10 cellular contexts compared by ENCODE assay signal in genomic region chr19:46945668-46946067, GRCh38.
A peak's percentile ranks its signal among the peaks of the same experiment; 100 is the strongest.
DNase-seq lines count a peak whose midpoint lies in the region; ATAC-seq and TF ChIP-seq lines count a peak whose summit lies in the region.
"Had no signal": no experiment of that assay in that cellular context is flagged by ENCODE, and none has a peak within 500 bp of the region (broad histone marks: within the 10 kb centered on the region; RNA-seq: fewer than 3 reads in every experiment).

No MANE protein-coding gene starts in this region.

- H2AK5ac ChIP-seq in IMR-90 (ENCODE audit: low read depth, low read length), result no peak overlapping the region

- no peak overlapping the region for H3K18ac ChIP-seq in IMR-90 (ENCODE audit: low read depth, low read length)

- TF ChIP-seq CTCF in IMR-90 (conservative IDR thresholded peaks at IDR 0.05; ENCODE audit: low read depth, low read length), result no peak
- no peak for TF ChIP-seq CTCF in GM10248 (IDR thresholded peaks at IDR 0.05; ENCODE audit: control extremely low read depth, extremely low read depth, low read depth, missing control alignments)

- no peak overlapping the region for H3K4me2 ChIP-seq in IMR-90 (ENCODE audit: low read depth, low read length)

- peaks cover 56 to 87% of the 10 kb centered on the region in 2 experiments for H3K79me1 ChIP-seq in IMR-90 (ENCODE audit: low read depth in 1 of 2, low read length in 2 of 2)

- peaks cover 35% of the 10 kb centered on the region for H4K20me1 ChIP-seq in IMR-90 (ENCODE audit: insufficient read depth, low read length)

- H3K56ac ChIP-seq in IMR-90 (ENCODE audit: extremely low read depth, insufficient read depth, low read length), result no peak overlapping the region

- ATAC-seq in IMR-90 (ENCODE audit: low read depth), result peak; percentile 21; the same call in 1 of the 2 replicates
- no peak for ATAC-seq in GM21515 (IDR thresholded peaks at IDR 0.05; ENCODE audit: unreplicated experiment)
- ATAC-seq: activated CD8-positive, alpha-beta T cell treated with anti-CD3 and anti-CD28 coated beads, Interleukin-2, amount 10 ng/mL, durations not matched to agents 7 days and 5 days had no signal

- dilution Hi-C loops in IMR-90 (cut with HindIII; ENCODE audit: low sequenced_read_pairs, unreplicated experiment), result no loop called here

- no peak overlapping the region for H3K4ac ChIP-seq in IMR-90 (ENCODE audit: low read depth, low read length)

- no peak overlapping the region for H2AFZ ChIP-seq in IMR-90 (replicated peaks; ENCODE audit: low read length, poor library complexity)

- H3K23ac ChIP-seq in IMR-90 (ENCODE audit: low read depth, low read length), result peak overlapping the region; percentile 58; the same call in 1 of the 2 replicates

- peak overlapping the region; percentile 72 for H3K14ac ChIP-seq in IMR-90 (replicated peaks; ENCODE audit: low read depth, low read length)

- POLR2A ChIA-PET in IMR-90 (lab: Charles Lee; ENCODE audit: unreplicated experiment) (no interaction called here), GM10248 (lab: Yijun Ruan, JAX) (no interaction called here)

- intact Hi-C loops in IMR-90 (cut with micrococcal nuclease), result no loop called here

- H3K27me3 ChIP-seq in IMR-90 (ENCODE audit: control insufficient read depth, insufficient read depth, low read length) (no peaks in the 10 kb centered on the region), esophagus (ENCODE audit: control insufficient read depth in 1 of 2, insufficient read depth in 2 of 2, low read length in 2 of 2) (no peaks in the 10 kb centered on the region)
- H3K27me3 ChIP-seq: neutrophil had no signal

- H3K9me3 ChIP-seq in IMR-90 (ENCODE audit: control insufficient read depth, insufficient read depth, low read length) (no peaks in the 10 kb centered on the region), esophagus (ENCODE audit: control insufficient read depth in 2 of 2, insufficient read depth in 1 of 2, low read depth in 1 of 2, low read length in 1 of 2) (no peaks in the 10 kb centered on the region)
- H3K9me3 ChIP-seq: neutrophil had no signal

- CTCF ChIA-PET in IMR-90 (lab: Yijun Ruan, JAX), result interaction anchor here (1.2 kb wide), 1 partner anchor 90 kb away, joined by 3 read pairs; no protein-coding TSS in a partner anchor
- CTCF ChIA-PET in GM10248 (lab: Yijun Ruan, JAX), result interaction anchor here (0.8 to 1.6 kb wide), 8 partner anchors 11 to 105 kb away, joined by 3 to 5 read pairs (median 3); no protein-coding TSS in a partner anchor

- H3K4me3 ChIP-seq in IMR-90 (ENCODE audit: insufficient read depth, low read depth, low read length), result no peak overlapping the region
- H3K4me3 ChIP-seq in esophagus (ENCODE audit: low read depth in 1 of 2, low read length in 2 of 2), result no peak overlapping the region

- BruUV-seq in IMR-90 (replicated peaks; lab: Mats Ljungman, UMichigan), result no TSS peak

- H4K91ac ChIP-seq in IMR-90 (ENCODE audit: insufficient read depth, low read depth, low read length), result no peak overlapping the region

- TF ChIP-seq POLR2A in IMR-90 (IDR thresholded peaks at IDR 0.05; ENCODE audit: low read depth, low read length), result no peak

- H3K4me1 ChIP-seq in IMR-90 (ENCODE audit: control insufficient read depth, insufficient read depth, low read length) (peaks cover 14% of the 10 kb centered on the region), esophagus (ENCODE audit: control insufficient read depth in 2 of 2, insufficient read depth in 2 of 2, low read length in 1 of 2) (peaks cover 5 to 7% of the 10 kb centered on the region in 2 donors)

- no peak overlapping the region for H2AK9ac ChIP-seq in IMR-90 (replicated peaks; ENCODE audit: low read depth, low read length, poor library complexity)

- H4K8ac ChIP-seq in IMR-90 (ENCODE audit: low read depth in 2 of 2, low read length in 2 of 2), result no peak overlapping the region

- no peak overlapping the region; the same call in 2 of the 3 replicates for H2BK15ac ChIP-seq in IMR-90 (ENCODE audit: low read depth, low read length)

- in situ Hi-C loops in IMR-90 (cut with MboI; ENCODE audit: low sequenced_read_pairs), result no loop called here

- DNase-seq in IMR-90 (no peak), medulla oblongata (ENCODE audit: extremely low spot score) (peak; percentile 65), stromal cell of bone marrow (ENCODE audit: low read depth) (peak; percentile 57), GM10248 (ENCODE audit: extremely low spot score) (no peak), HUDEP-2 (lab: John Stamatoyannopoulos, UW; ENCODE audit: unreplicated experiment in 76 of 76) (no peak), iPS-NIHi7 (ENCODE audit: extremely low spot score) (no peak)
- DNase-seq: activated CD8-positive, alpha-beta T cell treated with anti-CD3 and anti-CD28 coated beads, Interleukin-2, amount 10 ng/mL, durations not matched to agents 7 days and 5 days had no signal

- no peak overlapping the region for H2BK120ac ChIP-seq in IMR-90 (ENCODE audit: low read depth, low read length)

- H3K9me1 ChIP-seq in IMR-90 (ENCODE audit: insufficient read depth, low read length), result peaks cover 27% of the 10 kb centered on the region

- H3K27ac ChIP-seq in IMR-90 (ENCODE audit: insufficient read depth, low read length), result no peak overlapping the region
- peak overlapping the region; percentile 13 to 36 for H3K27ac ChIP-seq in esophagus (ENCODE audit: low read depth in 2 of 2, low read length in 1 of 2)
- H3K27ac ChIP-seq: neutrophil had no signal

- no peak overlapping the region for H2BK5ac ChIP-seq in IMR-90 (ENCODE audit: low read depth, low read length, poor library complexity, severe bottlenecking)

- H3K36me3 ChIP-seq in IMR-90 (ENCODE audit: control insufficient read depth, insufficient read depth, low read length) (peaks cover 4% of the 10 kb centered on the region; the same call in 1 of the 2 replicates), esophagus (ENCODE audit: control insufficient read depth in 2 of 2, insufficient read depth in 2 of 2, low read length in 1 of 2) (peaks cover 0 to 3% of the 10 kb centered on the region in 2 donors)

- no CpG with 5 or more reads among the region's 4 CpGs for WGBS in IMR-90 (ENCODE audit: extremely low coverage in 2 of 2, insufficient read length in 1 of 2), 2 experiments
- 51 to 64% methylated on average over 4 of the region's 4 CpGs for WGBS in esophagus, 2 donors

- H2BK20ac ChIP-seq in IMR-90 (ENCODE audit: low read depth, low read length), result no peak overlapping the region

- no peak overlapping the region for H4K5ac ChIP-seq in IMR-90 (ENCODE audit: low read depth, low read length)

- no peak overlapping the region for H3K9ac ChIP-seq in IMR-90 (ENCODE audit: low read depth, low read length)

- no peak for TF ChIP-seq RAD21 in IMR-90 (IDR thresholded peaks at IDR 0.05; ENCODE audit: low read length)

TF ChIP-seq in IMR-90, 13 proteins besides CTCF, POLR2A, EP300 and RAD21:
- TF ChIP-seq MAFK (IDR thresholded peaks at IDR 0.05; ENCODE audit: low read depth, low read length), result no peak
- TF ChIP-seq RFX5 (IDR thresholded peaks at IDR 0.05; ENCODE audit: low read depth, low read length), result peak; percentile 77
- TF ChIP-seq NFE2L2 (IDR thresholded peaks at IDR 0.05; ENCODE audit: low read depth, low read length), result no peak

Comparison
In these comparisons a context has a peak if more than half of its experiments do, and no peak if none do; other contexts are left out.
1. DNase-seq: peak in medulla oblongata (single experiment) and stromal cell of bone marrow (single experiment); none in IMR-90 (single experiment), GM10248 (single experiment), HUDEP-2 (0 of 76) and iPS-NIHi7 (single experiment).